ENCODE assay signal across 17 cellular contexts in genomic region chr2:145000376-145000775, GRCh38.
A peak's percentile ranks its signal among the peaks of the same experiment; 100 is the strongest.
DNase-seq lines count a peak whose midpoint lies in the region; ATAC-seq, FAIRE-seq and TF ChIP-seq lines count a peak whose summit lies in the region.
"Had no signal": no experiment of that assay in that cellular context is flagged by ENCODE, and none has a peak within 500 bp of the region (broad histone marks: within the 10 kb centered on the region; RNA-seq: fewer than 3 reads in every experiment).

No MANE protein-coding gene starts in this region.

- H3K9me3 Mint-ChIP-seq in astrocyte (ENCODE audit: unreplicated experiment): no peaks in the 10 kb centered on the region
- H3K9me3 Mint-ChIP-seq in activated T-helper 2 cell treated with anti-CD3 and anti-CD28 coated beads, Interferon-gamma antibody, Interleukin-2, Interleukin-4, amounts not matched to agents 10 μg/mL and 5 μg/mL and 100 μg/mL, durations not matched to agents 14 hours and 24 hours and 36 hours: no peaks in the 10 kb centered on the region
- H3K9me3 Mint-ChIP-seq: CD8-positive, alpha-beta T cell had no signal

- H3K36me3 ChIP-seq in left ventricle myocardium inferior (no peaks in the 10 kb centered on the region), astrocyte (ENCODE audit: insufficient read depth, low read length) (no peaks in the 10 kb centered on the region)
- H3K36me3 ChIP-seq: BLaER1 treated with 17β-estradiol and CSF1 and Interleukin-3, amounts not matched to agents 10 nM and 100 nM had no signal

- no peak overlapping the region for H3K4me3 ChIP-seq in left ventricle myocardium inferior
- H3K4me3 ChIP-seq in astrocyte (ENCODE audit: insufficient read depth, low read depth, low read length): no peak overlapping the region
- no peak overlapping the region for H3K4me3 ChIP-seq in fibroblast of villous mesenchyme (ENCODE audit: low read depth, low read length)
- H3K4me3 ChIP-seq: BLaER1 treated with 17β-estradiol and CSF1 and Interleukin-3, amounts not matched to agents 10 nM and 100 nM had no signal

- peak overlapping the region; percentile 79 for H3K27ac ChIP-seq in left ventricle myocardium inferior (replicated peaks)
- no peak overlapping the region for H3K27ac ChIP-seq in astrocyte (ENCODE audit: low read depth, low read length)
- H3K27ac ChIP-seq: BLaER1 treated with 17β-estradiol and CSF1 and Interleukin-3, amounts not matched to agents 10 nM and 100 nM had no signal

- no peaks in the 10 kb centered on the region for H3K27me3 Mint-ChIP-seq in astrocyte (ENCODE audit: low read depth, unreplicated experiment)
- H3K27me3 Mint-ChIP-seq in activated T-helper 2 cell treated with anti-CD3 and anti-CD28 coated beads, Interferon-gamma antibody, Interleukin-2, Interleukin-4, amounts not matched to agents 10 μg/mL and 5 μg/mL and 100 μg/mL, durations not matched to agents 14 hours and 24 hours and 36 hours (ENCODE audit: low read depth): no peaks in the 10 kb centered on the region

- FAIRE-seq in astrocyte (lab: Jason Lieb, UNC): no peak
- FAIRE-seq: GM12891, H54 had no signal

- DNase-seq in left ventricle myocardium inferior (no peak), Right ventricle myocardium inferior (ENCODE audit: missing footprints) (no peak), astrocyte (ENCODE audit: low read depth) (peak; percentile 64), fibroblast of villous mesenchyme (ENCODE audit: low read depth) (peak; percentile 24)
- DNase-seq in activated T-helper 2 cell treated with anti-CD3 and anti-CD28 coated beads, Interferon-gamma antibody, Interleukin-2, Interleukin-4, amounts not matched to agents 10 μg/mL and 5 μg/mL and 100 μg/mL, durations not matched to agents 14 hours and 24 hours and 36 hours (ENCODE audit: low spot score): no peak
- DNase-seq: Calu3; CD8-positive, alpha-beta T cell; DMS53; NCI-H1092 treated with DMSO at 0.1 percent for 48 hours; NCI-H2081; NCI-H748 treated with DMSO at 0.1 percent for 48 hours; SHP77 treated with DMSO at 0.1 percent for 48 hours had no signal

- H3K4me1 ChIP-seq in left ventricle myocardium inferior: no peaks in the 10 kb centered on the region
- H3K4me1 ChIP-seq in astrocyte (ENCODE audit: insufficient read depth, low read length): peaks cover 4% of the 10 kb centered on the region

- H3K4me1 Mint-ChIP-seq in astrocyte (ENCODE audit: low read depth, unreplicated experiment): peaks cover 5% of the 10 kb centered on the region
- no peaks in the 10 kb centered on the region for H3K4me1 Mint-ChIP-seq in activated T-helper 2 cell treated with anti-CD3 and anti-CD28 coated beads, Interferon-gamma antibody, Interleukin-2, Interleukin-4, amounts not matched to agents 10 μg/mL and 5 μg/mL and 100 μg/mL, durations not matched to agents 14 hours and 24 hours and 36 hours (ENCODE audit: low read depth)

- H3K4me3 Mint-ChIP-seq in astrocyte (ENCODE audit: unreplicated experiment): no peak overlapping the region
- no peak overlapping the region for H3K4me3 Mint-ChIP-seq in activated T-helper 2 cell treated with anti-CD3 and anti-CD28 coated beads, Interferon-gamma antibody, Interleukin-2, Interleukin-4, amounts not matched to agents 10 μg/mL and 5 μg/mL and 100 μg/mL, durations not matched to agents 14 hours and 24 hours and 36 hours (ENCODE audit: low read depth)
- H3K4me3 Mint-ChIP-seq: CD8-positive, alpha-beta T cell had no signal

- intact Hi-C loops in left ventricle myocardium inferior (cut with micrococcal nuclease) (no loop called here), Right ventricle myocardium inferior (cut with DNase I) (loop anchor here (5.0 to 10.0 kb wide), 2 partner anchors 67 to 126 kb away; no protein-coding TSS in a partner anchor)
- intact Hi-C loops in activated T-helper 2 cell treated with anti-CD3 and anti-CD28 coated beads, Interferon-gamma antibody, Interleukin-2, Interleukin-4, amounts not matched to agents 10 μg/mL and 5 μg/mL and 100 μg/mL, durations not matched to agents 14 hours and 24 hours and 36 hours (cut with micrococcal nuclease): no loop called here

- no peaks in the 10 kb centered on the region for H3K79me2 ChIP-seq in astrocyte (ENCODE audit: insufficient read depth, low read length)

- H3K4me2 ChIP-seq in astrocyte (ENCODE audit: low read length): no peak overlapping the region

- H3K27me3 ChIP-seq in left ventricle myocardium inferior (ENCODE audit: low read depth): no peaks in the 10 kb centered on the region
- H3K27me3 ChIP-seq in astrocyte (ENCODE audit: insufficient read depth, low read length): no peaks in the 10 kb centered on the region
- H3K27me3 ChIP-seq: BLaER1 treated with 17β-estradiol and CSF1 and Interleukin-3, amounts not matched to agents 10 nM and 100 nM had no signal

- TF ChIP-seq CTCF in left ventricle myocardium inferior (IDR thresholded peaks at IDR 0.05; ENCODE audit: borderline replicate concordance) (no peak), astrocyte (IDR thresholded peaks at IDR 0.05; ENCODE audit: insufficient read depth, low read depth, low read length) (no peak), fibroblast of villous mesenchyme (IDR thresholded peaks at IDR 0.05; ENCODE audit: insufficient read depth, low read depth, low read length) (no peak)

- no peak overlapping the region for H3K27ac Mint-ChIP-seq in astrocyte (ENCODE audit: unreplicated experiment)
- no peak overlapping the region for H3K27ac Mint-ChIP-seq in activated T-helper 2 cell treated with anti-CD3 and anti-CD28 coated beads, Interferon-gamma antibody, Interleukin-2, Interleukin-4, amounts not matched to agents 10 μg/mL and 5 μg/mL and 100 μg/mL, durations not matched to agents 14 hours and 24 hours and 36 hours
- H3K27ac Mint-ChIP-seq: CD8-positive, alpha-beta T cell had no signal

- H2AFZ ChIP-seq in astrocyte (ENCODE audit: low read depth, low read length): no peak overlapping the region

- H3K9ac ChIP-seq in astrocyte (ENCODE audit: low read length): no peak overlapping the region
- H3K9ac ChIP-seq: BLaER1 treated with 17β-estradiol and CSF1 and Interleukin-3, amounts not matched to agents 10 nM and 100 nM had no signal

- ATAC-seq in Right ventricle myocardium inferior (no peak), GM18867 (IDR thresholded peaks at IDR 0.05; ENCODE audit: unreplicated experiment) (no peak)
- ATAC-seq in activated CD4-positive, CD25-positive, alpha-beta regulatory T cell treated with anti-CD3 and anti-CD28 coated beads, Interleukin-2, amount 50 U/mL, for 24 hours: no peak
- ATAC-seq: CD8-positive, alpha-beta T cell had no signal

- no peaks in the 10 kb centered on the region for H4K20me1 ChIP-seq in astrocyte (ENCODE audit: insufficient read depth, low read length)
- H4K20me1 ChIP-seq: BLaER1 treated with 17β-estradiol and CSF1 and Interleukin-3, amounts not matched to agents 10 nM and 100 nM had no signal

- H3K9me3 ChIP-seq in left ventricle myocardium inferior (replicated peaks) (no peaks in the 10 kb centered on the region), astrocyte (ENCODE audit: insufficient read depth, low read depth, low read length) (no peaks in the 10 kb centered on the region)
- H3K9me3 ChIP-seq: BLaER1 treated with 17β-estradiol and CSF1 and Interleukin-3, amounts not matched to agents 10 nM and 100 nM had no signal

- no peaks in the 10 kb centered on the region for H3K36me3 Mint-ChIP-seq in astrocyte (ENCODE audit: low read depth, unreplicated experiment)
- no peaks in the 10 kb centered on the region for H3K36me3 Mint-ChIP-seq in activated T-helper 2 cell treated with anti-CD3 and anti-CD28 coated beads, Interferon-gamma antibody, Interleukin-2, Interleukin-4, amounts not matched to agents 10 μg/mL and 5 μg/mL and 100 μg/mL, durations not matched to agents 14 hours and 24 hours and 36 hours (ENCODE audit: low read depth)
- H3K36me3 Mint-ChIP-seq: CD8-positive, alpha-beta T cell had no signal

Comparison
In these comparisons a context has a peak if more than half of its experiments do, and no peak if none do; other contexts are left out.
1. DNase-seq: peak in astrocyte (single experiment) and fibroblast of villous mesenchyme (single experiment); none in left ventricle myocardium inferior (single experiment), Right ventricle myocardium inferior (single experiment) and activated T-helper 2 cell treated with anti-CD3 and anti-CD28 coated beads, Interferon-gamma antibody, Interleukin-2, Interleukin-4, amounts not matched to agents 10 μg/mL and 5 μg/mL and 100 μg/mL, durations not matched to agents 14 hours and 24 hours and 36 hours (single experiment).